28 cellular contexts compared by ENCODE assay signal in the genomic region with DNA sequence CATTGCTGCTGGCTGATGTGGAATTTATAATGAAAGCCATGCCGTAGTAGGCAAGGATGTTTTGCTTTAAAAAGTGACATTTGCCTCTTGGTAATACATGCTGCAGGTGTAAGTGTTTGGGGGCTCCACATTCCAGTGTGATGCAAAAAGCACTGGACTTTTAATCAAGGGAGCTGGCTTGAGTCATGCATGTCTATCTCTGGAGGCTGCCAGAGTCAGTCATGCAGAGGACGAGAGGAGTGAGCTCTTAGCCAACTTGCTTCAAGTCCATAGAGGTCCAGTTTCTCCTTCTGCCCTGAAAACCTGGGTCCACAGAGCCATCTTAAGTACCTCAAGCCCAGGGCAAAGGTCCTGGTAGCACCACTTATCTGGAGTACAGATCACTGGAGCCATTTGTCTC. TPM values are rescaled to one million over a fixed set of nuclear protein-coding genes. Genes with fewer than 3 reads are reported as not detected.
DNase-seq lines count a peak whose midpoint lies in the region; ATAC-seq and TF ChIP-seq lines count a peak whose summit lies in the region.
"Had no signal": no experiment of that assay in that cellular context is flagged by ENCODE, and none has a peak within 500 bp of the region (broad histone marks: within the 10 kb centered on the region; RNA-seq: fewer than 3 reads in every experiment).

No MANE protein-coding gene starts in this region.

- in situ Hi-C loops in GM13977 (cut with MboI; ENCODE audit: low pct_unique_long_range_greater_than_20kb, low sequenced_read_pairs, unreplicated experiment) (no loop called here), KBM-7 (cut with MboI; ENCODE audit: low pct_unique_long_range_greater_than_20kb, low sequenced_read_pairs) (no loop called here)

- no peaks in the 10 kb centered on the region for H3K36me3 ChIP-seq in adipocyte (ENCODE audit: control insufficient read depth, insufficient read depth, low read length, severe bottlenecking)
- H3K36me3 ChIP-seq in kidney epithelial cell (ENCODE audit: control insufficient read depth, insufficient read depth, low read length), result no peaks in the 10 kb centered on the region
- H3K36me3 ChIP-seq in thyroid gland, result no peaks in the 10 kb centered on the region
- H3K36me3 ChIP-seq: heart left ventricle had no signal

- H3K27me3 Mint-ChIP-seq in stimulated activated naive CD8-positive, alpha-beta T cell treated with anti-CD3 and anti-CD28 coated beads, Interleukin-15, Interleukin-2, amounts not matched to agents 100 ng/mL and 50 ng/mL, for 24 hours, result no peaks in the 10 kb centered on the region
- H3K27me3 Mint-ChIP-seq in stimulated activated naive CD8-positive, alpha-beta T cell treated with anti-CD3 and anti-CD28 coated beads, Interleukin-15, amount 100 ng/mL, for 72 hours, result peaks cover 32% of the 10 kb centered on the region

- H3K9me3 ChIP-seq in adipocyte (ENCODE audit: control insufficient read depth, low read length) (no peaks in the 10 kb centered on the region), thyroid gland (no peaks in the 10 kb centered on the region)
- H3K9me3 ChIP-seq: Caco-2, heart left ventricle, testis had no signal

- intact Hi-C loops in thyroid gland (cut with DNase I), result no loop called here

- TF ChIP-seq CTCF in kidney epithelial cell (IDR thresholded peaks at IDR 0.05; ENCODE audit: insufficient read depth, low read length, poor library complexity, severe bottlenecking), result no peak
- no peak for TF ChIP-seq CTCF in thyroid gland (IDR thresholded peaks at IDR 0.05)
- TF ChIP-seq CTCF in GM13977 (IDR thresholded peaks at IDR 0.05; ENCODE audit: extremely low read depth, insufficient read depth, missing control alignments), result no peak

- no peak for DNase-seq in stimulated activated naive CD8-positive, alpha-beta T cell treated with anti-CD3 and anti-CD28 coated beads, Interleukin-15, amount 100 ng/mL, for 72 hours
- DNase-seq in adipocyte (ENCODE audit: low read depth), result peak; percentile 29
- peak; percentile 39 for DNase-seq in kidney epithelial cell (ENCODE audit: low read depth)
- peak; percentile 27 to 34 for DNase-seq in thyroid gland
- DNase-seq in GM13977 (ENCODE audit: low spot score), result no peak
- no peak for DNase-seq in KBM-7
- no peak for DNase-seq in RKO (ENCODE audit: low spot score)
- DNase-seq: activated CD8-positive, alpha-beta memory T cell treated with anti-CD3 and anti-CD28 coated beads for 24 hours; activated naive CD4-positive, alpha-beta T cell treated with anti-CD3 and anti-CD28 coated beads, Interleukin-2, amount 10 ng/mL, durations not matched to agents 7 days and 5 days; activated T-cell treated with anti-CD3 and anti-CD28 coated beads for 4 hours; C1 segment of cervical spinal cord; Caco-2; DMS53; effector CD4-positive, alpha-beta T cell; HCEC 1CT; heart left ventricle; NCI-H1417 treated with DMSO at 0.1 percent for 48 hours; NCI-H2029 treated with DMSO at 0.1 percent for 48 hours; NCI-H524 treated with DMSO at 0.1 percent for 48 hours; nucleus accumbens; stimulated activated naive CD4-positive, alpha-beta T cell; testis had no signal

- peak overlapping the region; percentile 92 for H3K27ac Mint-ChIP-seq in stimulated activated naive CD8-positive, alpha-beta T cell treated with anti-CD3 and anti-CD28 coated beads, Interleukin-15, Interleukin-2, amounts not matched to agents 100 ng/mL and 50 ng/mL, for 24 hours
- peak overlapping the region in 1 of 2 donors; percentile 88 for H3K27ac Mint-ChIP-seq in stimulated activated naive CD8-positive, alpha-beta T cell treated with anti-CD3 and anti-CD28 coated beads, Interleukin-15, amount 100 ng/mL, for 72 hours
- H3K27ac Mint-ChIP-seq: activated naive CD4-positive, alpha-beta T cell treated with anti-CD3 and anti-CD28 coated beads, Interleukin-2, amount 10 ng/mL, durations not matched to agents 7 days and 5 days; mesothelial cell of epicardium had no signal

- H3K27ac ChIP-seq in thyroid gland, result no peak overlapping the region
- H3K27ac ChIP-seq: heart left ventricle, SK-N-MC had no signal

- no peak overlapping the region for H3K4me3 Mint-ChIP-seq in stimulated activated naive CD8-positive, alpha-beta T cell treated with anti-CD3 and anti-CD28 coated beads, Interleukin-15, Interleukin-2, amounts not matched to agents 100 ng/mL and 50 ng/mL, for 24 hours
- peak overlapping the region in 1 of 2 donors; percentile 57 for H3K4me3 Mint-ChIP-seq in stimulated activated naive CD8-positive, alpha-beta T cell treated with anti-CD3 and anti-CD28 coated beads, Interleukin-15, amount 100 ng/mL, for 72 hours
- H3K4me3 Mint-ChIP-seq: activated naive CD4-positive, alpha-beta T cell treated with anti-CD3 and anti-CD28 coated beads, Interleukin-2, amount 10 ng/mL, durations not matched to agents 7 days and 5 days; mesothelial cell of epicardium had no signal

- H3K4me3 ChIP-seq in adipocyte (ENCODE audit: low read length) (no peak overlapping the region), kidney epithelial cell (ENCODE audit: low read depth, low read length) (no peak overlapping the region), thyroid gland (replicated peaks in 1 of 3) (no peak overlapping the region)
- H3K4me3 ChIP-seq: heart left ventricle, SK-N-MC, testis had no signal

- WGBS in thyroid gland, 2 donors, result 25 to 28% methylated on average over 2 of the region's 2 CpGs

- H3K36me3 Mint-ChIP-seq in stimulated activated naive CD8-positive, alpha-beta T cell treated with anti-CD3 and anti-CD28 coated beads, Interleukin-15, Interleukin-2, amounts not matched to agents 100 ng/mL and 50 ng/mL, for 24 hours (ENCODE audit: low read depth), result no peaks in the 10 kb centered on the region
- H3K36me3 Mint-ChIP-seq: activated naive CD4-positive, alpha-beta T cell treated with anti-CD3 and anti-CD28 coated beads, Interleukin-2, amount 10 ng/mL, durations not matched to agents 7 days and 5 days; mesothelial cell of epicardium had no signal

- H3K27me3 ChIP-seq in adipocyte (replicated peaks; ENCODE audit: control insufficient read depth, insufficient read depth, low read length), result peaks cover 19% of the 10 kb centered on the region
- no peaks in the 10 kb centered on the region for H3K27me3 ChIP-seq in kidney epithelial cell (ENCODE audit: control insufficient read depth, insufficient read depth, low read length)
- H3K27me3 ChIP-seq in thyroid gland, result no peaks in the 10 kb centered on the region
- H3K27me3 ChIP-seq: heart left ventricle, testis had no signal

- no peak for TF ChIP-seq POLR2A in thyroid gland (IDR thresholded peaks at IDR 0.05)

- no peak overlapping the region for H3K9ac ChIP-seq in adipocyte (ENCODE audit: low read length)

- H3K4me1 ChIP-seq in adipocyte (ENCODE audit: control insufficient read depth, insufficient read depth, low read length) (peaks cover 16% of the 10 kb centered on the region), thyroid gland (no peaks in the 10 kb centered on the region)
- H3K4me1 ChIP-seq: Caco-2 had no signal

- H3K9me3 Mint-ChIP-seq in stimulated activated naive CD8-positive, alpha-beta T cell treated with anti-CD3 and anti-CD28 coated beads, Interleukin-15, Interleukin-2, amounts not matched to agents 100 ng/mL and 50 ng/mL, for 24 hours, result no peaks in the 10 kb centered on the region
- H3K9me3 Mint-ChIP-seq in stimulated activated naive CD8-positive, alpha-beta T cell treated with anti-CD3 and anti-CD28 coated beads, Interleukin-15, amount 100 ng/mL, for 72 hours, result peaks cover 0 to 12% of the 10 kb centered on the region in 2 donors
- H3K9me3 Mint-ChIP-seq: activated naive CD4-positive, alpha-beta T cell treated with anti-CD3 and anti-CD28 coated beads, Interleukin-2, amount 10 ng/mL, durations not matched to agents 7 days and 5 days; mesothelial cell of epicardium had no signal

- H3K4me1 Mint-ChIP-seq in stimulated activated naive CD8-positive, alpha-beta T cell treated with anti-CD3 and anti-CD28 coated beads, Interleukin-15, Interleukin-2, amounts not matched to agents 100 ng/mL and 50 ng/mL, for 24 hours (ENCODE audit: low read depth), result peaks cover 70% of the 10 kb centered on the region
- H3K4me1 Mint-ChIP-seq in stimulated activated naive CD8-positive, alpha-beta T cell treated with anti-CD3 and anti-CD28 coated beads, Interleukin-15, amount 100 ng/mL, for 72 hours, result peaks cover 47% of the 10 kb centered on the region
- H3K4me1 Mint-ChIP-seq: mesothelial cell of epicardium had no signal

- ATAC-seq in stimulated activated naive CD8-positive, alpha-beta T cell treated with anti-CD3 and anti-CD28 coated beads, Interleukin-15, amount 100 ng/mL, for 72 hours, result no peak
- ATAC-seq: heart left ventricle had no signal

RNA-seq across cellular contexts. Expression of gene CXCL13, which starts 11.6 kb away (rescaled TPM):
- not detected in 2 replicates for total RNA-seq in kidney epithelial cell
- 1 to 10 TPM in 1 of 4 donors, not detected in 3; 1.3 TPM for total RNA-seq in thyroid gland
- total RNA-seq: bronchial epithelial cell; Caco-2; epithelial cell of proximal tubule; mesothelial cell of epicardium; T-helper 1 cell treated with Interleukin-12 subunit alpha and Interleukin-12 subunit beta and Interleukin-4 antibody, amounts not matched to agents 30 ng/mL and 1 ng/mL, for 36 hours had no signal

Comparison
In these comparisons a context has a peak if more than half of its experiments do, and no peak if none do; other contexts are left out.
1. DNase-seq: peak in adipocyte (single experiment), kidney epithelial cell (single experiment) and thyroid gland (2 of 2); none in stimulated activated naive CD8-positive, alpha-beta T cell treated with anti-CD3 and anti-CD28 coated beads, Interleukin-15, amount 100 ng/mL, for 72 hours (0 of 2), GM13977 (single experiment), KBM-7 (single experiment) and RKO (single experiment).